Comparison of ENCODE assay signal across 1 cellular context in the genomic region with DNA sequence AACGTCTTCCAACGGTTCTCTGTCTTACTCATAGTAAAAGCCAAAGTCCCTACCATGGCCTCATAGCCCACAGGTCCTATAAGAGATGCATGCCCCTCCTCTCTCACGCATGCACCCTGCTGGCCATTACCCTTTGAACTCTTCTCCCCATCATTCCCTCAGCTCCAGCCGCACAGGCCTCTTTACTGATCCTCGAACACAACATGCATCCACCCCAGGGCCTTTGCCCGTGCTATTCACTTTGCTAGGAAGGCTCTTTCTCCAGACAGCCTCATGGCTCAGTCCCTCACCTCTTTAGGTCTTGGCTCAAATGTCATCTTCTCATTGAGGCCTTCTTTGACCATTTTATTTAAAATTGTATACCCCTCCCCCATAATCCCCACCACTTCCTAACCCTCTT.
TF ChIP-seq lines count a peak whose summit lies in the region.

No MANE protein-coding gene starts in this region.

TF ChIP-seq in HepG2, 621 proteins besides CTCF, POLR2A, EP300 and RAD21:
- TF ChIP-seq FUBP1 (CRISPR knock-in tag; IDR thresholded peaks at IDR 0.05; ENCODE audit: borderline replicate concordance): no peak
- TF ChIP-seq, protein P1, sequence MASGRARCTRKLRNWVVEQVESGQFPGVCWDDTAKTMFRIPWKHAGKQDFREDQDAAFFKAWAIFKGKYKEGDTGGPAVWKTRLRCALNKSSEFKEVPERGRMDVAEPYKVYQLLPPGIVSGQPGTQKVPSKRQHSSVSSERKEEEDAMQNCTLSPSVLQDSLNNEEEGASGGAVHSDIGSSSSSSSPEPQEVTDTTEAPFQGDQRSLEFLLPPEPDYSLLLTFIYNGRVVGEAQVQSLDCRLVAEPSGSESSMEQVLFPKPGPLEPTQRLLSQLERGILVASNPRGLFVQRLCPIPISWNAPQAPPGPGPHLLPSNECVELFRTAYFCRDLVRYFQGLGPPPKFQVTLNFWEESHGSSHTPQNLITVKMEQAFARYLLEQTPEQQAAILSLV (CRISPR knock-in tag; IDR thresholded peaks at IDR 0.05; ENCODE audit: borderline replicate concordance): no peak
- no peak for TF ChIP-seq HNRNPLL (IDR thresholded peaks at IDR 0.05; ENCODE audit: low read depth, low read length, poor library complexity, severe bottlenecking)
- TF ChIP-seq ZMYM3 (CRISPR knock-in tag; IDR thresholded peaks at IDR 0.05): 0 out of 2 replicates have a peak, but pooled peaks have one; percentile 37
- TF ChIP-seq CBX5 (CRISPR knock-in tag; IDR thresholded peaks at IDR 0.05; ENCODE audit: borderline replicate concordance): no peak
